ENCODE assay signal across 8 cellular contexts in genomic region chr1:112808861-112809684, GRCh38.
DNase-seq lines count a peak whose midpoint lies in the region; ATAC-seq, FAIRE-seq and TF ChIP-seq lines count a peak whose summit lies in the region.

No MANE protein-coding gene starts in this region.

- FAIRE-seq in endothelial cell of umbilical vein (lab: Jason Lieb, UNC): peak; percentile 74

- ATAC-seq in HG03095 (IDR thresholded peaks at IDR 0.05; ENCODE audit: unreplicated experiment): peak; percentile 66
- ATAC-seq in GM21515 (IDR thresholded peaks at IDR 0.05; ENCODE audit: unreplicated experiment): no peak

- TF ChIP-seq POLR2A in endothelial cell of umbilical vein (IDR thresholded peaks at IDR 0.05; ENCODE audit: low read depth, low read length): no peak

- POLR2A ChIA-PET in endothelial cell of umbilical vein (lab: Charles Lee): no interaction called here

- no peak overlapping the region for H3K4me2 ChIP-seq in endothelial cell of umbilical vein (ENCODE audit: insufficient read depth, low read length)

- H3K27me3 ChIP-seq in endothelial cell of umbilical vein (ENCODE audit: control insufficient read depth in 2 of 2, insufficient read depth in 2 of 2, low read length in 2 of 2): no peaks in the 10 kb centered on the region

- CTCF ChIA-PET in endothelial cell of umbilical vein (lab: Charles Lee): interaction anchor here (0.7 to 13.5 kb wide), 14 partner anchors 10 to 263 kb away, joined by 3 to 441 read pairs (median 10); partner anchors contain the start of genes LRIG2 and PPM1J

- peaks cover 19% of the 10 kb centered on the region for H3K4me1 ChIP-seq in ES-I3 (ENCODE audit: insufficient read depth, low read length)
- H3K4me1 ChIP-seq in endothelial cell of umbilical vein (ENCODE audit: control insufficient read depth, extremely low read depth, insufficient read depth, low read length): peaks cover 3% of the 10 kb centered on the region

- no peaks in the 10 kb centered on the region for H3K79me2 ChIP-seq in endothelial cell of umbilical vein (ENCODE audit: control insufficient read depth, insufficient read depth, low read length)

- H2AFZ ChIP-seq in endothelial cell of umbilical vein (ENCODE audit: low read depth, low read length): peak overlapping the region; percentile 89

- dilution Hi-C loops in endothelial cell of umbilical vein (cut with MboI; ENCODE audit: extremely low pct_ligation_motif_present, low sequenced_read_pairs): no loop called here

- BruUV-seq in endothelial cell of umbilical vein (replicated peaks; lab: Mats Ljungman, UMichigan): no TSS peak

- no peak overlapping the region for H3K4me3 ChIP-seq in endothelial cell of umbilical vein (replicated peaks in 1 of 3; ENCODE audit: insufficient read depth in 1 of 3, low read depth in 1 of 3, low read length in 3 of 3)

- H3K9ac ChIP-seq in ES-I3 (ENCODE audit: low read depth, low read length) (peak overlapping the region; percentile 31), endothelial cell of umbilical vein (replicated peaks; ENCODE audit: extremely low read depth, insufficient read depth, low read length) (no peak overlapping the region)

- intact Hi-C loops in endothelial cell of umbilical vein (cut with micrococcal nuclease): loop anchor here (1.0 to 2.0 kb wide), 6 partner anchors 24 to 263 kb away; no protein-coding TSS in a partner anchor

- peak; percentile 87 for DNase-seq in NCI-H82 (lab: John Stamatoyannopoulos, UW)
- DNase-seq in activated CD8-positive, alpha-beta memory T cell treated with anti-CD3 and anti-CD28 coated beads for 48 hours (ENCODE audit: low read depth in 2 of 3, low spot score in 2 of 3): peak; percentile 30 to 37 (median 36)
- peak; percentile 80 for DNase-seq in endothelial cell of umbilical vein (ENCODE audit: low read depth, low spot score)
- peak; percentile 36 for DNase-seq in middle frontal gyrus (ENCODE audit: extremely low spot score, low spot score)
- DNase-seq in stimulated activated CD8-positive, alpha-beta memory T cell treated with anti-CD3 and anti-CD28 coated beads, Interleukin-4, amount 100 ng/mL, for 24 hours (ENCODE audit: low read depth): peak; percentile 44

- H3K36me3 ChIP-seq in ES-I3 (ENCODE audit: insufficient read depth, low read length): peaks cover 3% of the 10 kb centered on the region
- no peaks in the 10 kb centered on the region for H3K36me3 ChIP-seq in endothelial cell of umbilical vein (ENCODE audit: control insufficient read depth in 2 of 2, extremely low read depth in 1 of 2, insufficient read depth in 2 of 2, low read length in 2 of 2)

- no peaks in the 10 kb centered on the region for H3K9me1 ChIP-seq in endothelial cell of umbilical vein (replicated peaks; ENCODE audit: control insufficient read depth, extremely low read depth, insufficient read depth, low read length)

- peak; percentile 94 to 96 for TF ChIP-seq CTCF in endothelial cell of umbilical vein (IDR thresholded peaks at IDR 0.05; ENCODE audit: extremely low read depth in 1 of 2, insufficient read depth in 1 of 2, low read depth in 1 of 2, low read length in 2 of 2)

- no peaks in the 10 kb centered on the region for H3K9me3 ChIP-seq in ES-I3 (ENCODE audit: control insufficient read depth, insufficient read depth, low read length)
- H3K9me3 ChIP-seq in endothelial cell of umbilical vein (replicated peaks; ENCODE audit: control insufficient read depth, insufficient read depth, low read length): no peaks in the 10 kb centered on the region

- H3K27ac ChIP-seq in endothelial cell of umbilical vein (ENCODE audit: insufficient read depth, low read depth, low read length): no peak overlapping the region

- H4K20me1 ChIP-seq in endothelial cell of umbilical vein (replicated peaks; ENCODE audit: control insufficient read depth, extremely low read depth, insufficient read depth, low read length): no peaks in the 10 kb centered on the region

TF ChIP-seq in endothelial cell of umbilical vein, 7 proteins besides CTCF, POLR2A, EP300 and RAD21:
- TF ChIP-seq MYC (IDR thresholded peaks at IDR 0.05; ENCODE audit: low read depth, low read length) (no peak), EZH2 (IDR thresholded peaks at IDR 0.05; ENCODE audit: borderline replicate concordance, low read depth, low read length, severe bottlenecking) (no peak), POLR2AphosphoS5 (IDR thresholded peaks at IDR 0.05; ENCODE audit: insufficient read depth, low read depth, low read length) (no peak), FOS (IDR thresholded peaks at IDR 0.05; ENCODE audit: borderline replicate concordance, insufficient read depth, low read length) (no peak), GATA2 (IDR thresholded peaks at IDR 0.05; ENCODE audit: insufficient read depth, insufficient read length, low read depth, low read length) (no peak), JUN (IDR thresholded peaks at IDR 0.05; ENCODE audit: borderline replicate concordance, insufficient read depth, insufficient read length, low read depth) (no peak)
- TF ChIP-seq, protein P1, sequence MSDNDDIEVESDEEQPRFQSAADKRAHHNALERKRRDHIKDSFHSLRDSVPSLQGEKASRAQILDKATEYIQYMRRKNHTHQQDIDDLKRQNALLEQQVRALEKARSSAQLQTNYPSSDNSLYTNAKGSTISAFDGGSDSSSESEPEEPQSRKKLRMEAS (IDR thresholded peaks at IDR 0.05; ENCODE audit: insufficient read depth, insufficient read length): no peak

Comparison
In these comparisons a context has a peak if more than half of its experiments do, and no peak if none do; other contexts are left out.
1. DNase-seq: peak in every context shown above with its lines; median percentile 87 in NCI-H82; 80 in endothelial cell of umbilical vein; 44 in stimulated activated CD8-positive, alpha-beta memory T cell treated with anti-CD3 and anti-CD28 coated beads, Interleukin-4, amount 100 ng/mL, for 24 hours; 36 in activated CD8-positive, alpha-beta memory T cell treated with anti-CD3 and anti-CD28 coated beads for 48 hours; 36 in middle frontal gyrus.